ENCODE assay signal across 9 cellular contexts in the genomic region with DNA sequence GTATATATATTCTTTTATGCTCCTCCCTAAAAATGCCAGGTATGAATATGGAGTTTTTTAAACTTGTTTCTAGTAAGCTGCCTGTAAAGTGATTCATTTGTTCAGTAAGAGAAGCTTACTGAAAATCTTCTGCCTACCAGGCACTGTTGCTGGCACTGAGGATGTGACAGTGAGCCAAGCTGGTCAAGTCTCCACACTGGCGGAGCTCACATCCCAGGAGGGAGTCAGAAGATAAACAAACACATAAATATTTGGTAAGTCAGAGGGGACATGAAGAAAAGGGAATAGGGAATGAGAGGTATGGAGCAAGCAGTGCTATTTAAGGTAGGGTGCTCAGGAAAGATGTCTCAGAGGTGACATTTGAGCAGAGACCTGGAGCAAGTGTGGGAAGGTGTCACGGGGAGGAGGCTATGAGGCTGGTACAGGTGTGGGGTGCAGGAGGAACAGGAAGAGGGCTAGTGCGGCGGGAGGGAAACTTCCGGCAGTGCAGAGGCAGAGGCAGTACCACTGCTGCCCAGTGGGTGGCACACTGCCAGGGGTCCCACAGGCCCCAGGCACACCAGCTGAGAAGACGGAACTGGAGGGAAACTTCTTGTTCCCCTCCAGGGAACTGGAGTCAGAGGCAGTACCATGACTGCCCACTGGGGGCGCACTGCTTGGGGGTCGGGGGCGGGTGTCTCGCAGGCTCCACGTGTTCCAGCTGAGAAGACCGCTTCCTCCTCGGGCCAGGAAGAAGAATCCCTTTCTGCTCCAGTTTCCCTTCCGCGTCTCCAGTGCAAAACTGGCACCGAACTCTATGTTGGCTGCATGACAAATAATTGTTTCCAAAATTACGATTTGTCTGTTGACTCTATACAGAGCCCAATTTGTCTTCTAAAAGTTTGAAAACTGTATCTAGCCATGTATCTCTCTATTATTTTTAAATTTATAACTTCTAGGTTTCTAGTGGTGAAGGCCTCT.
DNase-seq lines count a peak whose midpoint lies in the region; ATAC-seq, FAIRE-seq and TF ChIP-seq lines count a peak whose summit lies in the region.
"Had no signal": no experiment of that assay in that cellular context is flagged by ENCODE, and none has a peak within 500 bp of the region (broad histone marks: within the 10 kb centered on the region; RNA-seq: fewer than 3 reads in every experiment).

No MANE protein-coding gene starts in this region.

- H3K79me2 ChIP-seq in MM.1S (ENCODE audit: low read length): no peaks in the 10 kb centered on the region

- H4K20me1 ChIP-seq in MM.1S (ENCODE audit: insufficient read depth, low read length): no peaks in the 10 kb centered on the region

- intact Hi-C loops in breast epithelium (cut with DNase I; ENCODE audit: low total_unique reads): no loop called here

- TF ChIP-seq CTCF in MM.1S (IDR thresholded peaks at IDR 0.05; ENCODE audit: low read length): peak; percentile 67
- TF ChIP-seq CTCF in epithelial cell of proximal tubule (conservative IDR thresholded peaks at IDR 0.05; ENCODE audit: low read depth, low read length): peak; percentile 70
- no peak for TF ChIP-seq CTCF in breast epithelium (IDR thresholded peaks at IDR 0.05)

- ATAC-seq in GM21360 (IDR thresholded peaks at IDR 0.05; ENCODE audit: unreplicated experiment): peak; percentile 93
- ATAC-seq in stimulated activated naive CD8-positive, alpha-beta T cell treated with anti-CD3 and anti-CD28 coated beads, Interleukin-15, Interleukin-2, amounts not matched to agents 100 U/mL and 50 U/mL, for 24 hours: peak; percentile 40

- H3K27ac ChIP-seq in MM.1S (ENCODE audit: low read length): no peak overlapping the region
- no peak overlapping the region for H3K27ac ChIP-seq in breast epithelium

- no peaks in the 10 kb centered on the region for H3K36me3 ChIP-seq in MM.1S (replicated peaks; ENCODE audit: insufficient read depth, low read length)
- H3K36me3 ChIP-seq in breast epithelium: no peaks in the 10 kb centered on the region

- no peak overlapping the region for H3K4me2 ChIP-seq in MM.1S (ENCODE audit: low read depth, low read length)

- H3K27me3 ChIP-seq in MM.1S (replicated peaks; ENCODE audit: insufficient read depth, low read length): no peaks in the 10 kb centered on the region; the same call in 1 of the 2 replicates
- no peaks in the 10 kb centered on the region for H3K27me3 ChIP-seq in breast epithelium

- H3K4me1 ChIP-seq in MM.1S (ENCODE audit: low read length) (no peaks in the 10 kb centered on the region), breast epithelium (no peaks in the 10 kb centered on the region)

- no peak overlapping the region for H3K4me3 ChIP-seq in MM.1S (ENCODE audit: low read length)
- no peak overlapping the region for H3K4me3 ChIP-seq in epithelial cell of proximal tubule (ENCODE audit: low read depth, low read length)
- no peak overlapping the region for H3K4me3 ChIP-seq in breast epithelium

- H3F3A ChIP-seq in MM.1S (ENCODE audit: insufficient read depth, low read length): no peaks in the 10 kb centered on the region

- FAIRE-seq in frontal cortex (lab: Jason Lieb, UNC): no peak

- no peak overlapping the region for H2AFZ ChIP-seq in MM.1S (ENCODE audit: low read length)

- H3K9ac ChIP-seq in MM.1S (ENCODE audit: low read length): no peak overlapping the region

- no peaks in the 10 kb centered on the region for H3K9me2 ChIP-seq in MM.1S (replicated peaks; ENCODE audit: insufficient read depth, low read length)

- TF ChIP-seq POLR2A in breast epithelium (IDR thresholded peaks at IDR 0.05): no peak

- DNase-seq in ELF-1 (ENCODE audit: low read depth, low spot score): peak; percentile 84
- no peak for DNase-seq in MM.1S
- DNase-seq in epithelial cell of proximal tubule (ENCODE audit: low read depth): no peak
- peak; percentile 43 for DNase-seq in stimulated activated naive CD8-positive, alpha-beta T cell treated with anti-CD3 and anti-CD28 coated beads, Interleukin-15, Interleukin-2, amounts not matched to agents 100 U/mL and 50 U/mL, for 24 hours
- no peak for DNase-seq in frontal cortex (ENCODE audit: low spot score in 2 of 2)
- no peak for DNase-seq in NCI-H2227 treated with DMSO at 0.1 percent for 48 hours (lab: John Stamatoyannopoulos, UW)
- no peak for DNase-seq in breast epithelium (ENCODE audit: low spot score in 2 of 2)
- DNase-seq: activated B cell treated with CpG ODN at 0.5 μM for 24 hours had no signal

- no peaks in the 10 kb centered on the region for H3K9me3 ChIP-seq in MM.1S (replicated peaks; ENCODE audit: insufficient read depth, low read length)
- no peaks in the 10 kb centered on the region for H3K9me3 ChIP-seq in breast epithelium

Comparison
In these comparisons a context has a peak if more than half of its experiments do, and no peak if none do; other contexts are left out.
1. DNase-seq: peak in ELF-1 (single experiment) and stimulated activated naive CD8-positive, alpha-beta T cell treated with anti-CD3 and anti-CD28 coated beads, Interleukin-15, Interleukin-2, amounts not matched to agents 100 U/mL and 50 U/mL, for 24 hours (single experiment); none in MM.1S (single experiment), epithelial cell of proximal tubule (single experiment), frontal cortex (0 of 2), NCI-H2227 treated with DMSO at 0.1 percent for 48 hours (single experiment) and breast epithelium (0 of 2).
2. CTCF ChIP-seq: peak in MM.1S (single experiment) and epithelial cell of proximal tubule (single experiment); none in breast epithelium (0 of 3).